ENCODE assay signal across 10 cellular contexts in genomic region chr11:35159111-35159510, GRCh38. TPM values are rescaled to one million over a fixed set of nuclear protein-coding genes. Genes with fewer than 3 reads are reported as not detected.
DNase-seq lines count a peak whose midpoint lies in the region; ATAC-seq, FAIRE-seq and TF ChIP-seq lines count a peak whose summit lies in the region.
"Had no signal": no experiment of that assay in that cellular context is flagged by ENCODE, and none has a peak within 500 bp of the region (broad histone marks: within the 10 kb centered on the region; RNA-seq: fewer than 3 reads in every experiment).

No MANE protein-coding gene starts in this region.

- no peak for FAIRE-seq in HTR-8/SVneo (lab: Jason Lieb, UNC)

- CTCF ChIA-PET in CD8-positive, alpha-beta T cell (lab: Charles Lee): interaction anchor here (1.0 to 8.0 kb wide), 5 partner anchors 13 to 161 kb away, joined by 3 to 46 read pairs (median 3); no protein-coding TSS in a partner anchor

- H3K4me3 Mint-ChIP-seq in CD8-positive, alpha-beta T cell: peak overlapping the region; percentile 38
- H3K4me3 Mint-ChIP-seq: nephron progenitor cell, WTC11 had no signal

- no peak overlapping the region for H3K4me3 ChIP-seq in CD8-positive, alpha-beta T cell (ENCODE audit: low read depth, low read length)
- H3K4me3 ChIP-seq in RWPE2 (ENCODE audit: severe bottlenecking): no peak overlapping the region
- H3K4me3 ChIP-seq in esophagus (ENCODE audit: low read depth in 1 of 2, low read length in 2 of 2): no peak overlapping the region
- H3K4me3 ChIP-seq in psoas muscle: no peak overlapping the region

- no peaks in the 10 kb centered on the region for H3K36me3 ChIP-seq in CD8-positive, alpha-beta T cell (ENCODE audit: insufficient read depth, low read length)
- H3K36me3 ChIP-seq in RWPE2 (ENCODE audit: low read depth) (peaks cover 66% of the 10 kb centered on the region), esophagus (ENCODE audit: control insufficient read depth in 2 of 2, insufficient read depth in 2 of 2, low read length in 1 of 2) (no peaks in the 10 kb centered on the region), psoas muscle (ENCODE audit: insufficient read depth in 1 of 2, low read depth in 1 of 2) (no peaks in the 10 kb centered on the region)

- 32 to 49% methylated on average over 3 of the region's 3 CpGs for WGBS in esophagus, 2 donors
- WGBS in psoas muscle, 3 donors: 54 to 66% (median 56%) methylated on average over 3 of the region's 3 CpGs

- H3K9me3 ChIP-seq in CD8-positive, alpha-beta T cell (ENCODE audit: low read length): no peaks in the 10 kb centered on the region
- H3K9me3 ChIP-seq in RWPE2 (ENCODE audit: severe bottlenecking) (no peaks in the 10 kb centered on the region), esophagus (ENCODE audit: control insufficient read depth in 2 of 2, insufficient read depth in 1 of 2, low read depth in 1 of 2, low read length in 1 of 2) (no peaks in the 10 kb centered on the region), psoas muscle (no peaks in the 10 kb centered on the region)

- TF ChIP-seq CTCF in CD8-positive, alpha-beta T cell (IDR thresholded peaks at IDR 0.05): no peak
- no peak for TF ChIP-seq CTCF in RWPE2 (IDR thresholded peaks at IDR 0.05; ENCODE audit: poor library complexity, severe bottlenecking)
- no peak for TF ChIP-seq CTCF in psoas muscle (IDR thresholded peaks at IDR 0.05)

- POLR2A ChIA-PET in CD8-positive, alpha-beta T cell (lab: Charles Lee): interaction anchor here (1.1 to 14.0 kb wide), 8 partner anchors 8 to 20 kb away, joined by 3 to 203 read pairs (median 7); partner anchors contain the start of gene CD44

- DNase-seq in CD8-positive, alpha-beta T cell: no peak
- DNase-seq in RWPE2 (ENCODE audit: low spot score): no peak
- no peak for DNase-seq in psoas muscle
- no peak for DNase-seq in T-helper 2 cell
- DNase-seq in HTR-8/SVneo (ENCODE audit: insufficient read length, low spot score): no peak
- no peak for DNase-seq in kidney tubule cell (ENCODE audit: low spot score)
- DNase-seq: nephron progenitor cell had no signal

- no peaks in the 10 kb centered on the region for H3K9me3 Mint-ChIP-seq in CD8-positive, alpha-beta T cell
- H3K9me3 Mint-ChIP-seq: nephron progenitor cell had no signal

- intact Hi-C loops in CD8-positive, alpha-beta T cell (cut with DNase I, micrococcal nuclease): no loop called here
- intact Hi-C loops in psoas muscle (cut with DNase I): no loop called here

- H3K27ac ChIP-seq in CD8-positive, alpha-beta T cell (ENCODE audit: low read depth, low read length): peak overlapping the region; percentile 17
- peak overlapping the region; percentile 99 for H3K27ac ChIP-seq in RWPE2 (ENCODE audit: poor library complexity, severe bottlenecking)
- H3K27ac ChIP-seq in esophagus (ENCODE audit: low read depth in 2 of 2, low read length in 1 of 2): peak overlapping the region; percentile 89 to 92
- peak overlapping the region; percentile 31 for H3K27ac ChIP-seq in psoas muscle

- peaks cover 97% of the 10 kb centered on the region for H3K4me1 ChIP-seq in CD8-positive, alpha-beta T cell (ENCODE audit: insufficient read depth, low read length)
- H3K4me1 ChIP-seq in RWPE2 (ENCODE audit: insufficient read depth, poor library complexity, severe bottlenecking) (peaks cover 100% of the 10 kb centered on the region), esophagus (ENCODE audit: control insufficient read depth in 2 of 2, insufficient read depth in 2 of 2, low read length in 1 of 2) (peaks cover 0 to 12% of the 10 kb centered on the region in 2 donors), psoas muscle (peaks cover 12% of the 10 kb centered on the region)

- H3K27ac Mint-ChIP-seq in CD8-positive, alpha-beta T cell: peak overlapping the region; percentile 100
- H3K27ac Mint-ChIP-seq: nephron progenitor cell, WTC11 had no signal

- H3K4me1 Mint-ChIP-seq in CD8-positive, alpha-beta T cell (ENCODE audit: low read depth): peaks cover 100% of the 10 kb centered on the region

- H3K27me3 Mint-ChIP-seq in CD8-positive, alpha-beta T cell (ENCODE audit: low read depth): no peaks in the 10 kb centered on the region

- H3K36me3 Mint-ChIP-seq in CD8-positive, alpha-beta T cell: peaks cover 78% of the 10 kb centered on the region
- H3K36me3 Mint-ChIP-seq: WTC11 had no signal

- no peak for ATAC-seq in CD8-positive, alpha-beta T cell
- ATAC-seq in RWPE2 (ENCODE audit: low read depth) (no peak), psoas muscle (no peak), GM18868 (IDR thresholded peaks at IDR 0.05; ENCODE audit: unreplicated experiment) (no peak)

- H3K27me3 ChIP-seq in CD8-positive, alpha-beta T cell (ENCODE audit: insufficient read depth, low read length): no peaks in the 10 kb centered on the region
- H3K27me3 ChIP-seq in RWPE2 (ENCODE audit: insufficient read depth, poor library complexity, severe bottlenecking) (no peaks in the 10 kb centered on the region), esophagus (ENCODE audit: control insufficient read depth in 1 of 2, insufficient read depth in 2 of 2, low read length in 2 of 2) (no peaks in the 10 kb centered on the region), psoas muscle (ENCODE audit: insufficient read depth in 3 of 3, low read length in 2 of 3) (no peaks in the 10 kb centered on the region)

RNA-seq across cellular contexts. Expression of gene CD44, which starts 20.1 kb away (rescaled TPM):
- 1,000 to 10,000 TPM; 1,070 to 1,104 TPM for total RNA-seq in CD8-positive, alpha-beta T cell
- 100 to 1,000 TPM; 130 to 161 TPM for polyA plus RNA-seq in esophagus
- 10 to 100 TPM; 23.2 to 35.4 (median 25.5) TPM for total RNA-seq in psoas muscle
- polyA plus RNA-seq in psoas muscle: 1 to 10 TPM; 3.4 to 9.9 (median 9.8) TPM

Comparison
In these comparisons a context has a peak if more than half of its experiments do, and no peak if none do; other contexts are left out.
1. H3K27ac ChIP-seq: peak in every context shown above with its lines; median percentile 99 in RWPE2; 90 in esophagus; 31 in psoas muscle; 17 in CD8-positive, alpha-beta T cell.
2. RNA of gene CD44, which starts 20.1 kb away (total RNA-seq): 1,070 to 1,104 TPM in CD8-positive, alpha-beta T cell; 23.2 to 35.4 TPM in psoas muscle; every median in the first group is over 10 times any median in the second.